ENCODE assay signal across 14 cellular contexts in the genomic region with DNA sequence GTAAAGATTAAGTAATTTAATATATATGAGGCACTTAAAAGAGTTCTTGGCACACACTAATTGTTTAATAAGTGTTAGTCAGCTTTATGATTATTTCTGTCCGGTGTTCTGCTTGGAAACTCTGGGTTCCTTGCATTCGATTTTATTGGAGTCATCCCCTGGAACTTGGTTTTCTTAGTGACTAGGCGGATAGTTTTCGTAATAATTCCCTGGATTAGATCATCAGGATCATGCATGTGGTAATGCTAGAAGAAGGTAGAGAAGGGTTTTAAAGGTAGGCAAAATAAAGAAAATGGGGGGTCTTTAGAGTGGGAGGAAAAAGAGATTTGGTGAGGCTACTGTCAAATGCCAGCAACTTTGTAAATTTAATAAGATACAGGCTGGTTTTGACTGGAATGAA.
A peak's percentile ranks its signal among the peaks of the same experiment; 100 is the strongest.
DNase-seq lines count a peak whose midpoint lies in the region; ATAC-seq and TF ChIP-seq lines count a peak whose summit lies in the region.
"Had no signal": no experiment of that assay in that cellular context is flagged by ENCODE, and none has a peak within 500 bp of the region (broad histone marks: within the 10 kb centered on the region; RNA-seq: fewer than 3 reads in every experiment).

No MANE protein-coding gene starts in this region.

- no peak overlapping the region for H3K4me3 ChIP-seq in foreskin fibroblast (ENCODE audit: low read depth in 1 of 2, low read length in 2 of 2)
- H3K4me3 ChIP-seq: BLaER1 treated with 17β-estradiol and CSF1 and Interleukin-3, amounts not matched to agents 10 nM and 100 nM; GM12878 had no signal

- H3K27ac Mint-ChIP-seq in HFFc6: peak overlapping the region; percentile 8; the same call in 1 of the 2 replicates

- TF ChIP-seq CTCF in HFFc6 (IDR thresholded peaks at IDR 0.05): no peak
- no peak for TF ChIP-seq CTCF in foreskin fibroblast (IDR thresholded peaks at IDR 0.05; ENCODE audit: low read depth, low read length)

- no peaks in the 10 kb centered on the region for H3K9me3 Mint-ChIP-seq in HFFc6

- no peaks in the 10 kb centered on the region for H3K27me3 Mint-ChIP-seq in HFFc6 (ENCODE audit: insufficient read depth)
- H3K27me3 Mint-ChIP-seq: CD4-positive, CD25-positive, alpha-beta regulatory T cell had no signal

- peak; percentile 13 for DNase-seq in EH (ENCODE audit: low read depth)
- peak; percentile 19 for DNase-seq in HFFc6
- peak; percentile 6 for DNase-seq in amniotic epithelial cell (ENCODE audit: low read depth)
- DNase-seq in foreskin fibroblast: peak; percentile 20 to 66
- DNase-seq in NCI-H2171 (lab: John Stamatoyannopoulos, UW): no peak
- no peak for DNase-seq in NCI-H510A treated with DMSO at 0.1 percent for 48 hours (lab: John Stamatoyannopoulos, UW)
- DNase-seq: ACHN; CD4-positive, CD25-positive, alpha-beta regulatory T cell; DMS53; GOT3; H9 had no signal

- no peak overlapping the region for H3K4me3 Mint-ChIP-seq in HFFc6
- H3K4me3 Mint-ChIP-seq: CD4-positive, CD25-positive, alpha-beta regulatory T cell; H9 had no signal

- H3K4me1 Mint-ChIP-seq in HFFc6 (ENCODE audit: low read depth): peaks cover 42% of the 10 kb centered on the region
- H3K4me1 Mint-ChIP-seq: CD4-positive, CD25-positive, alpha-beta regulatory T cell had no signal

- peaks cover 20% of the 10 kb centered on the region for H3K36me3 Mint-ChIP-seq in HFFc6 (ENCODE audit: low read depth)
- H3K36me3 Mint-ChIP-seq: CD4-positive, CD25-positive, alpha-beta regulatory T cell had no signal

- ATAC-seq in HG03045 (IDR thresholded peaks at IDR 0.05; ENCODE audit: unreplicated experiment): no peak
- ATAC-seq: GM12878 had no signal

Comparison
In these comparisons a context has a peak if more than half of its experiments do, and no peak if none do; other contexts are left out.
1. DNase-seq: peak in EH (single experiment), HFFc6 (single experiment), amniotic epithelial cell (single experiment) and foreskin fibroblast (2 of 2); none in NCI-H2171 (single experiment) and NCI-H510A treated with DMSO at 0.1 percent for 48 hours (single experiment).